11 cellular contexts compared by ENCODE assay signal in genomic region chr9:99235874-99236627, GRCh38. TPM values are rescaled to one million over a fixed set of nuclear protein-coding genes. Genes with fewer than 3 reads are reported as not detected.
DNase-seq lines count a peak whose midpoint lies in the region; ATAC-seq and TF ChIP-seq lines count a peak whose summit lies in the region.
"Had no signal": no experiment of that assay in that cellular context is flagged by ENCODE, and none has a peak within 500 bp of the region (broad histone marks: within the 10 kb centered on the region; RNA-seq: fewer than 3 reads in every experiment).

No MANE protein-coding gene starts in this region.

- no peaks in the 10 kb centered on the region for H3K27me3 Mint-ChIP-seq in activated CD8-positive, alpha-beta T cell treated with anti-CD3 and anti-CD28 coated beads, Interleukin-2, amount 10 ng/mL, durations not matched to agents 7 days and 5 days (ENCODE audit: low read depth)
- H3K27me3 Mint-ChIP-seq in neural progenitor cell (ENCODE audit: insufficient read depth, low read depth) = no peaks in the 10 kb centered on the region
- H3K27me3 Mint-ChIP-seq: dendritic cell treated with granulocyte-macrophage colony-stimulating factor and Interleukin-4, amounts not matched to agents 40 ng/mL and 50 ng/mL, for 4 days had no signal

- peaks cover 7% of the 10 kb centered on the region for H3F3A ChIP-seq in neural progenitor cell (ENCODE audit: low read depth)

- POLR2A ChIA-PET in activated CD8-positive, alpha-beta T cell treated with anti-CD3 and anti-CD28 coated beads, Interleukin-2, amount 10 ng/mL, durations not matched to agents 7 days and 5 days (lab: Charles Lee) = interaction anchor here (1.6 kb wide), 1 partner anchor 18 kb away, joined by 3 read pairs; no protein-coding TSS in a partner anchor

- H3K27ac ChIP-seq in tibial nerve (no peak overlapping the region), left ventricle myocardium inferior (replicated peaks) (no peak overlapping the region), neural progenitor cell (no peak overlapping the region)

- no peak overlapping the region for H2AFZ ChIP-seq in neural progenitor cell (replicated peaks)

- CTCF ChIA-PET in activated CD8-positive, alpha-beta T cell treated with anti-CD3 and anti-CD28 coated beads, Interleukin-2, amount 10 ng/mL, durations not matched to agents 7 days and 5 days (lab: Charles Lee) = interaction anchor here (0.7 kb wide), 1 partner anchor 399 kb away, joined by 3 read pairs; no protein-coding TSS in a partner anchor

- no peak for TF ChIP-seq EP300 in tibial nerve (IDR thresholded peaks at IDR 0.05)

- H3K9ac ChIP-seq in neural progenitor cell = no peak overlapping the region

- ATAC-seq in GM19324 (IDR thresholded peaks at IDR 0.05; ENCODE audit: low FRiP score, unreplicated experiment) (peak; percentile 93), HG03039 (IDR thresholded peaks at IDR 0.05; ENCODE audit: unreplicated experiment) (peak; percentile 87)
- peak; percentile 60 for ATAC-seq in activated CD8-positive, alpha-beta T cell treated with anti-CD3 and anti-CD28 coated beads, Interleukin-2, amount 10 ng/mL, durations not matched to agents 7 days and 5 days

- H3K36me3 ChIP-seq in GM06990 (ENCODE audit: control insufficient read depth, insufficient read depth, low read length) = peaks cover 5% of the 10 kb centered on the region
- H3K36me3 ChIP-seq in tibial nerve = peaks cover 0 to 88% (median 0%) of the 10 kb centered on the region in 3 donors
- H3K36me3 ChIP-seq in left ventricle myocardium inferior = peaks cover 29% of the 10 kb centered on the region
- no peaks in the 10 kb centered on the region for H3K36me3 ChIP-seq in neural progenitor cell

- peaks cover 15% of the 10 kb centered on the region for H3K36me3 Mint-ChIP-seq in activated CD8-positive, alpha-beta T cell treated with anti-CD3 and anti-CD28 coated beads, Interleukin-2, amount 10 ng/mL, durations not matched to agents 7 days and 5 days (ENCODE audit: low read depth)
- peaks cover 3% of the 10 kb centered on the region for H3K36me3 Mint-ChIP-seq in neural progenitor cell

- no peak overlapping the region; the same call in 1 of the 2 replicates for H3K4me3 ChIP-seq in GM06990 (replicated peaks; ENCODE audit: low read depth, low read length)
- no peak overlapping the region for H3K4me3 ChIP-seq in tibial nerve
- H3K4me3 ChIP-seq in left ventricle myocardium inferior = no peak overlapping the region
- H3K4me3 ChIP-seq in neural progenitor cell = no peak overlapping the region

- H3K4me3 Mint-ChIP-seq in activated CD8-positive, alpha-beta T cell treated with anti-CD3 and anti-CD28 coated beads, Interleukin-2, amount 10 ng/mL, durations not matched to agents 7 days and 5 days = no peak overlapping the region
- H3K4me3 Mint-ChIP-seq in neural progenitor cell = no peak overlapping the region
- H3K4me3 Mint-ChIP-seq: dendritic cell treated with granulocyte-macrophage colony-stimulating factor and Interleukin-4, amounts not matched to agents 40 ng/mL and 50 ng/mL, for 4 days had no signal

- DNase-seq in GM06990 (ENCODE audit: extremely low read depth, insufficient read length) = peak; percentile 56
- DNase-seq in activated CD8-positive, alpha-beta T cell treated with anti-CD3 and anti-CD28 coated beads, Interleukin-2, amount 10 ng/mL, durations not matched to agents 7 days and 5 days = no peak
- no peak for DNase-seq in tibial nerve (ENCODE audit: low spot score in 2 of 2)
- no peak for DNase-seq in left ventricle myocardium inferior
- no peak for DNase-seq in stimulated activated CD4-positive, alpha-beta T cell treated with anti-CD3 and anti-CD28 coated beads, Interleukin-4, amount 100 ng/mL, for 1 hour
- no peak for DNase-seq in neural progenitor cell (ENCODE audit: low spot score)
- DNase-seq: COR-L47, NCI-H1048 had no signal

- no peaks in the 10 kb centered on the region for H4K20me1 ChIP-seq in neural progenitor cell (ENCODE audit: low read depth)

- intact Hi-C loops in left ventricle myocardium inferior (cut with micrococcal nuclease) = no loop called here

- no peaks in the 10 kb centered on the region for H3K79me2 ChIP-seq in neural progenitor cell (ENCODE audit: low read depth)

- H3K27ac Mint-ChIP-seq in activated CD8-positive, alpha-beta T cell treated with anti-CD3 and anti-CD28 coated beads, Interleukin-2, amount 10 ng/mL, durations not matched to agents 7 days and 5 days = peak overlapping the region; percentile 6
- H3K27ac Mint-ChIP-seq in neural progenitor cell = no peak overlapping the region
- H3K27ac Mint-ChIP-seq: dendritic cell treated with granulocyte-macrophage colony-stimulating factor and Interleukin-4, amounts not matched to agents 40 ng/mL and 50 ng/mL, for 4 days had no signal

- H3K9me3 Mint-ChIP-seq in activated CD8-positive, alpha-beta T cell treated with anti-CD3 and anti-CD28 coated beads, Interleukin-2, amount 10 ng/mL, durations not matched to agents 7 days and 5 days (ENCODE audit: insufficient read depth) = no peaks in the 10 kb centered on the region
- H3K9me3 Mint-ChIP-seq in neural progenitor cell = no peaks in the 10 kb centered on the region
- H3K9me3 Mint-ChIP-seq: dendritic cell treated with granulocyte-macrophage colony-stimulating factor and Interleukin-4, amounts not matched to agents 40 ng/mL and 50 ng/mL, for 4 days had no signal

- TF ChIP-seq CTCF in GM06990 (IDR thresholded peaks at IDR 0.05; ENCODE audit: insufficient read depth, low read length, poor library complexity, severe bottlenecking) (no peak), tibial nerve (IDR thresholded peaks at IDR 0.05) (no peak), left ventricle myocardium inferior (IDR thresholded peaks at IDR 0.05; ENCODE audit: borderline replicate concordance) (no peak), neural progenitor cell (IDR thresholded peaks at IDR 0.05) (no peak)

- H3K4me2 ChIP-seq in neural progenitor cell = no peak overlapping the region

- H3K27me3 ChIP-seq in GM06990 (replicated peaks; ENCODE audit: control insufficient read depth, insufficient read depth, low read length) (no peaks in the 10 kb centered on the region), tibial nerve (no peaks in the 10 kb centered on the region), left ventricle myocardium inferior (ENCODE audit: low read depth) (no peaks in the 10 kb centered on the region), neural progenitor cell (no peaks in the 10 kb centered on the region)

- H3K4me1 ChIP-seq in tibial nerve (no peaks in the 10 kb centered on the region), left ventricle myocardium inferior (peaks cover 42% of the 10 kb centered on the region), neural progenitor cell (peaks cover 12% of the 10 kb centered on the region)

- no peak for TF ChIP-seq POLR2A in tibial nerve (IDR thresholded peaks at IDR 0.05)

- 79 to 84% methylated on average over 7 of the region's 7 CpGs for WGBS in tibial nerve, 2 donors

- peaks cover 13% of the 10 kb centered on the region for H3K4me1 Mint-ChIP-seq in activated CD8-positive, alpha-beta T cell treated with anti-CD3 and anti-CD28 coated beads, Interleukin-2, amount 10 ng/mL, durations not matched to agents 7 days and 5 days (ENCODE audit: low read depth)
- no peaks in the 10 kb centered on the region for H3K4me1 Mint-ChIP-seq in neural progenitor cell

- H3K9me3 ChIP-seq in tibial nerve (no peaks in the 10 kb centered on the region), left ventricle myocardium inferior (replicated peaks) (no peaks in the 10 kb centered on the region), neural progenitor cell (ENCODE audit: low read depth) (no peaks in the 10 kb centered on the region)

RNA-seq across cellular contexts. Expression of gene SEC61B, which starts 14.0 kb away (rescaled TPM):
- 100 to 1,000 TPM; 122 to 124 TPM for total RNA-seq in activated CD8-positive, alpha-beta T cell treated with anti-CD3 and anti-CD28 coated beads, Interleukin-2, amount 10 ng/mL, durations not matched to agents 7 days and 5 days
- total RNA-seq in tibial nerve (10 to 100 TPM; 41.0 to 99.0 (median 75.1) TPM), left ventricle myocardium inferior (39.8 TPM), neural progenitor cell (ENCODE audit: low replicate concordance) (83.7 and 99.2 TPM in 2 replicates)

RNA-seq across cellular contexts. Expression of gene ALG2, which starts 14.3 kb away (rescaled TPM):
- 10 to 100 TPM; 19.9 to 22.0 TPM for total RNA-seq in activated CD8-positive, alpha-beta T cell treated with anti-CD3 and anti-CD28 coated beads, Interleukin-2, amount 10 ng/mL, durations not matched to agents 7 days and 5 days
- total RNA-seq in tibial nerve (10 to 100 TPM; 22.7 to 38.3 (median 29.3) TPM), left ventricle myocardium inferior (14.8 TPM), neural progenitor cell (ENCODE audit: low replicate concordance) (25.0 and 26.0 TPM in 2 replicates)
